Comparison of ENCODE assay signal across 1 cellular context in the genomic region with DNA sequence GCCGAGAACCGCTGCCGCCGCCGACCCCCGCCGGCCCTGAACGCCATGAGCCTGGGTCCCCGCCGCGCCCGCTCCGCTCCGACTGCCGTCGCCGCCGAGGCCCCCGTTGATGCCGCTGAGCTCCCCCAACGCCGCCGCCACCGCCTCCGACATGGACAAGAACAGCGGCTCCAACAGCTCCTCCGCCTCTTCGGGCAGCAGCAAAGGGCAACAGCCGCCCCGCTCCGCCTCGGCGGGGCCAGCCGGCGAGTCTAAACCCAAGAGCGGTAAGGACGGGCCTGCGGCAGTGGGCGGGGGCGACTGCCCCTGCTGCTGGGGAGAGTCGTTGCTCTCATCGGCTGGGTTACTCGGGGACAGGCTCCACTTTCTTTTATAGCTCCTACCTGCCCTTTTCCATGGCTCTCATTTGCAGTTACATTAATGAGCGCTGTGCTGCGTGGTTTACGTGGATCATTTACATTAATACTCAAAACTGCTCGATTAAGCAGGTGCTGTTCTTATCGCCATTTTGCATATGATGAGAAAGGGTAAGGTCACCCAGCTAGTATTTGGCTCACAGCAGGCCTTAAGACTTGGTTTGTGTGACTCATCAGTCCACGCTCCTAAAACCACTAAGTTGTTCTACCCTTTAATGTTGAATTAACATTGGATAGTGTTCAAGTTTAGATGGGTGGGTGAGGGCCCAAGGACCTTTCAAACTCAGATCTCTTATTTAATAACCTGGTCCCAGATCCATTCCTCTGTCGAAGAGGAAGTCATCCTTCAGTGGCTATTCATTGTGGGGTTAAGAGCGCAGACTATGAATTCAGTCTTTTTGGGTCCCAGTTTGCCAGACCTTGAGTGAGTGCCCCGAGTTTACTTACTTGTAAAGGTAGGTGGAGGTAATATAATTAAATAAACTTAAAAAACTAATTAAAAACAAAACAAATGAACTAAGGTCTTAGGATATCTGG.
A peak's percentile ranks its signal among the peaks of the same experiment; 100 is the strongest.
TF ChIP-seq lines count a peak whose summit lies in the region.

No MANE protein-coding gene starts in this region.

TF ChIP-seq in HepG2, 621 proteins besides CTCF, POLR2A, EP300 and RAD21 (continued from another document and continues in another):
- TF ChIP-seq, protein P1, sequence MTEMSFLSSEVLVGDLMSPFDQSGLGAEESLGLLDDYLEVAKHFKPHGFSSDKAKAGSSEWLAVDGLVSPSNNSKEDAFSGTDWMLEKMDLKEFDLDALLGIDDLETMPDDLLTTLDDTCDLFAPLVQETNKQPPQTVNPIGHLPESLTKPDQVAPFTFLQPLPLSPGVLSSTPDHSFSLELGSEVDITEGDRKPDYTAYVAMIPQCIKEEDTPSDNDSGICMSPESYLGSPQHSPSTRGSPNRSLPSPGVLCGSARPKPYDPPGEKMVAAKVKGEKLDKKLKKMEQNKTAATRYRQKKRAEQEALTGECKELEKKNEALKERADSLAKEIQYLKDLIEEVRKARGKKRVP (CRISPR knock-in tag; IDR thresholded peaks at IDR 0.05): no peak
- TF ChIP-seq PAF1 (CRISPR knock-in tag; IDR thresholded peaks at IDR 0.05) (no peak), MLX (CRISPR knock-in tag; IDR thresholded peaks at IDR 0.05) (no peak), ZNF205 (CRISPR knock-in tag; IDR thresholded peaks at IDR 0.05) (no peak), REPIN1 (CRISPR knock-in tag; IDR thresholded peaks at IDR 0.05; ENCODE audit: borderline replicate concordance, low read depth) (0 out of 2 replicates have a peak, but pooled peaks have one; percentile 57), ZNF883 (CRISPR knock-in tag; IDR thresholded peaks at IDR 0.05; ENCODE audit: not compliant biosample characterization) (peak; percentile 71), NKX3-1 (CRISPR knock-in tag; IDR thresholded peaks at IDR 0.05) (no peak), ZNF75D (CRISPR knock-in tag; IDR thresholded peaks at IDR 0.05; ENCODE audit: borderline replicate concordance) (no peak), MEIS1 (CRISPR knock-in tag; IDR thresholded peaks at IDR 0.05; ENCODE audit: borderline replicate concordance) (no peak), SKIL (CRISPR knock-in tag; IDR thresholded peaks at IDR 0.05; ENCODE audit: borderline replicate concordance) (no peak), ZKSCAN5 (CRISPR knock-in tag; IDR thresholded peaks at IDR 0.05) (no peak), ZNF660 (CRISPR knock-in tag; IDR thresholded peaks at IDR 0.05; ENCODE audit: borderline replicate concordance, low read depth) (no peak), ZBTB7A (CRISPR knock-in tag; IDR thresholded peaks at IDR 0.05) (no peak), NR2C2 (CRISPR knock-in tag; IDR thresholded peaks at IDR 0.05; ENCODE audit: borderline replicate concordance) (0 out of 2 replicates have a peak, but pooled peaks have one; percentile 20), BCL6 (CRISPR knock-in tag; IDR thresholded peaks at IDR 0.05) (no peak), ZSCAN31 (CRISPR knock-in tag; IDR thresholded peaks at IDR 0.05; ENCODE audit: low read depth) (0 out of 2 replicates have a peak, but pooled peaks have one; percentile 57), ZNF713 (CRISPR knock-in tag; IDR thresholded peaks at IDR 0.05) (no peak), ZNF12 (CRISPR knock-in tag; IDR thresholded peaks at IDR 0.05) (no peak), BHLHE40 (IDR thresholded peaks at IDR 0.05; ENCODE audit: low read length) (no peak), ZFP36L1 (CRISPR knock-in tag; IDR thresholded peaks at IDR 0.05) (no peak), ATF7-NPFF (CRISPR knock-in tag; IDR thresholded peaks at IDR 0.05; ENCODE audit: low read depth) (no peak), HDAC6 (IDR thresholded peaks at IDR 0.05; ENCODE audit: low read depth, low read length) (no peak), ZSCAN20 (CRISPR knock-in tag; IDR thresholded peaks at IDR 0.05; ENCODE audit: borderline replicate concordance) (no peak), ZNF749 (CRISPR knock-in tag; IDR thresholded peaks at IDR 0.05; ENCODE audit: borderline replicate concordance) (no peak), PRDM15 (CRISPR knock-in tag; IDR thresholded peaks at IDR 0.05) (no peak), ASH2L (IDR thresholded peaks at IDR 0.05; ENCODE audit: insufficient read length, low read depth, low read length) (peak; percentile 86), SNRNP70 (IDR thresholded peaks at IDR 0.05; ENCODE audit: low read depth, low read length) (no peak), HDAC1 (CRISPR knock-in tag; IDR thresholded peaks at IDR 0.05) (0 out of 2 replicates have a peak, but pooled peaks have one; percentile 24), RXRB (CRISPR knock-in tag; IDR thresholded peaks at IDR 0.05; ENCODE audit: borderline replicate concordance) (0 out of 2 replicates have a peak, but pooled peaks have one; percentile 9), KAT2B (IDR thresholded peaks at IDR 0.05; ENCODE audit: borderline replicate concordance, low read depth, low read length) (no peak), ARNT (IDR thresholded peaks at IDR 0.05) (no peak), CREM (IDR thresholded peaks at IDR 0.05) (no peak), CREM (CRISPR knock-in tag; IDR thresholded peaks at IDR 0.05) (no peak), TGIF2 (CRISPR knock-in tag; IDR thresholded peaks at IDR 0.05) (peak; percentile 43; the same call in 1 of the 2 replicates), TAF15 (IDR thresholded peaks at IDR 0.05; ENCODE audit: low read depth, low read length, poor library complexity, severe bottlenecking) (no peak), NRL (CRISPR knock-in tag; IDR thresholded peaks at IDR 0.05; ENCODE audit: borderline replicate concordance) (no peak), ZNF225 (CRISPR knock-in tag; IDR thresholded peaks at IDR 0.05) (peak; percentile 44; the same call in 1 of the 2 replicates), SATB2 (CRISPR knock-in tag; IDR thresholded peaks at IDR 0.05) (no peak), ZNF430 (CRISPR knock-in tag; IDR thresholded peaks at IDR 0.05) (no peak), ISX (CRISPR knock-in tag; conservative IDR thresholded peaks at IDR 0.05) (no peak), ELF1 (CRISPR knock-in tag; IDR thresholded peaks at IDR 0.05) (no peak), ZBTB2 (CRISPR knock-in tag; IDR thresholded peaks at IDR 0.05; ENCODE audit: low read depth) (no peak), ETS1 (CRISPR knock-in tag; IDR thresholded peaks at IDR 0.05) (no peak), SSRP1 (CRISPR knock-in tag; IDR thresholded peaks at IDR 0.05) (no peak), RFX3 (CRISPR knock-in tag; IDR thresholded peaks at IDR 0.05) (no peak)
- TF ChIP-seq, protein P2, sequence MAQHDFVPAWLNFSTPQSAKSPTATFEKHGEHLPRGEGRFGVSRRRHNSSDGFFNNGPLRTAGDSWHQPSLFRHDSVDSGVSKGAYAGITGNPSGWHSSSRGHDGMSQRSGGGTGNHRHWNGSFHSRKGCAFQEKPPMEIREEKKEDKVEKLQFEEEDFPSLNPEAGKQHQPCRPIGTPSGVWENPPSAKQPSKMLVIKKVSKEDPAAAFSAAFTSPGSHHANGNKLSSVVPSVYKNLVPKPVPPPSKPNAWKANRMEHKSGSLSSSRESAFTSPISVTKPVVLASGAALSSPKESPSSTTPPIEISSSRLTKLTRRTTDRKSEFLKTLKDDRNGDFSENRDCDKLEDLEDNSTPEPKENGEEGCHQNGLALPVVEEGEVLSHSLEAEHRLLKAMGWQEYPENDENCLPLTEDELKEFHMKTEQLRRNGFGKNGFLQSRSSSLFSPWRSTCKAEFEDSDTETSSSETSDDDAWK (CRISPR knock-in tag; IDR thresholded peaks at IDR 0.05): no peak
- TF ChIP-seq, protein P3, sequence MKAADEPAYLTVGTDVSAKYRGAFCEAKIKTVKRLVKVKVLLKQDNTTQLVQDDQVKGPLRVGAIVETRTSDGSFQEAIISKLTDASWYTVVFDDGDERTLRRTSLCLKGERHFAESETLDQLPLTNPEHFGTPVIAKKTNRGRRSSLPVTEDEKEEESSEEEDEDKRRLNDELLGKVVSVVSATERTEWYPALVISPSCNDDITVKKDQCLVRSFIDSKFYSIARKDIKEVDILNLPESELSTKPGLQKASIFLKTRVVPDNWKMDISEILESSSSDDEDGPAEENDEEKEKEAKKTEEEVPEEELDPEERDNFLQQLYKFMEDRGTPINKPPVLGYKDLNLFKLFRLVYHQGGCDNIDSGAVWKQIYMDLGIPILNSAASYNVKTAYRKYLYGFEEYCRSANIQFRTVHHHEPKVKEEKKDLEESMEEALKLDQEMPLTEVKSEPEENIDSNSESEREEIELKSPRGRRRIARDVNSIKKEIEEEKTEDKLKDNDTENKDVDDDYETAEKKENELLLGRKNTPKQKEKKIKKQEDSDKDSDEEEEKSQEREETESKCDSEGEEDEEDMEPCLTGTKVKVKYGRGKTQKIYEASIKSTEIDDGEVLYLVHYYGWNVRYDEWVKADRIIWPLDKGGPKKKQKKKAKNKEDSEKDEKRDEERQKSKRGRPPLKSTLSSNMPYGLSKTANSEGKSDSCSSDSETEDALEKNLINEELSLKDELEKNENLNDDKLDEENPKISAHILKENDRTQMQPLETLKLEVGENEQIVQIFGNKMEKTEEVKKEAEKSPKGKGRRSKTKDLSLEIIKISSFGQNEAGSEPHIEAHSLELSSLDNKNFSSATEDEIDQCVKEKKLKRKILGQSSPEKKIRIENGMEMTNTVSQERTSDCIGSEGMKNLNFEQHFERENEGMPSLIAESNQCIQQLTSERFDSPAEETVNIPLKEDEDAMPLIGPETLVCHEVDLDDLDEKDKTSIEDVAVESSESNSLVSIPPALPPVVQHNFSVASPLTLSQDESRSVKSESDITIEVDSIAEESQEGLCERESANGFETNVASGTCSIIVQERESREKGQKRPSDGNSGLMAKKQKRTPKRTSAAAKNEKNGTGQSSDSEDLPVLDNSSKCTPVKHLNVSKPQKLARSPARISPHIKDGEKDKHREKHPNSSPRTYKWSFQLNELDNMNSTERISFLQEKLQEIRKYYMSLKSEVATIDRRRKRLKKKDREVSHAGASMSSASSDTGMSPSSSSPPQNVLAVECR (CRISPR knock-in tag; IDR thresholded peaks at IDR 0.05; ENCODE audit: borderline replicate concordance): peak; percentile 66; the same call in 1 of the 2 replicates
- TF ChIP-seq, protein P4, sequence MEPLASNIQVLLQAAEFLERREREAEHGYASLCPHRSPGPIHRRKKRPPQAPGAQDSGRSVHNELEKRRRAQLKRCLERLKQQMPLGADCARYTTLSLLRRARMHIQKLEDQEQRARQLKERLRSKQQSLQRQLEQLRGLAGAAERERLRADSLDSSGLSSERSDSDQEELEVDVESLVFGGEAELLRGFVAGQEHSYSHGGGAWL (CRISPR knock-in tag; IDR thresholded peaks at IDR 0.05): peak; percentile 71
